1 cellular context compared by ENCODE assay signal in the genomic region with DNA sequence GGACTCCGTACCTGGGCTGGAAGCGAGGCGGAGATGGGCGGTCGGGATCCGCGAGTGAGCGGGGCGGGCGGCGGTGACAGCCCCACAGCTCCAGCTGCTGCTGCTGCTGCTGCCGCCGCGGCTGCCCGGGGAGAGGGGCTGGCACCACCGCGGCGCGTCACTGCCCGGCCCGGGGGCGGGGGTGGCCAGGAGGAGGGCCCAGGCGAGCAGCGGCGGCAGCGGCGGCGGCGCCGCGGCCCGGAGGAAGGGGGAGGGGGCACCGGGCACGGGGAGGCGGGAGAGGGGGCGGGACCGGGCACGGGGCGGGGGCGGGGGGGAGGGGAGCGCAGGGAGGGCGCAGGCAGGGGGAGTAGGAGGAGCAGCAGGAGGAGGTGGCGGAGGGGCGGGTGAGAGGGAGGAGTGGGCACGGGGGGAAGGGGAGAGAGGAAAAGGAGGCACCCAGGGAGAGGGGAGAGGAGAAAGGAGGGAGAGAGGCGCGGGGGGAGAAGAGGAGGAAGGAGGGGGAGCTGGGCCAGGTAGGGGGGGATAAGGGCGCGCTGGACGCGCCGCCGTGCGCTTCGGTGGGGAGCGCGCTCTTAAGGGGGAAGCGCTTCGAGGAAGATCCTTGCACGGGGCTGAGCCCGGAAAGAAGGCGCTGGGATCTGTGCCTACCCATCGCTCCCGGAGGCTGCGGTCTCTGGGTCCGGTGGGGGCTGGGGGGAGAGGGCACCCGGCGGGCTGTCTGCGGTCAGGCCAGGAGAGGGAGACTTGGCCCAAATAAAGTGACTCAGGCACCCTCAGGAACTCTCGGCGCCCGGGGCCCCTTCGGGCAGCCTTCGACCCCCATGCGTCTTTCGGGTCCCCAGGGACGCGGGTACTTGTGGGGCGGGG.
TF ChIP-seq lines count a peak whose summit lies in the region.

No MANE protein-coding gene starts in this region.

TF ChIP-seq in SK-N-SH, 30 proteins besides CTCF, POLR2A, EP300 and RAD21 (continued from another document):
- TF ChIP-seq SMC3 (IDR thresholded peaks at IDR 0.05; ENCODE audit: low read depth, low read length) = 0 out of 2 replicates have a peak, but pooled peaks have one; percentile 4
- TF ChIP-seq ZBTB33 (IDR thresholded peaks at IDR 0.05; ENCODE audit: borderline replicate concordance, low read depth) = 0 out of 2 replicates have a peak, but pooled peaks have one; percentile 11
- peak; percentile 30 for TF ChIP-seq CHD2 (IDR thresholded peaks at IDR 0.05; ENCODE audit: low read length, partially characterized antibody)
- TF ChIP-seq FOXJ3 (CRISPR knock-in tag; IDR thresholded peaks at IDR 0.05) = no peak
- no peak; the same call in 1 of the 2 replicates for TF ChIP-seq MAX (IDR thresholded peaks at IDR 0.05; ENCODE audit: low read depth)
- peak; percentile 58; the same call in 1 of the 2 replicates for TF ChIP-seq MXI1 (IDR thresholded peaks at IDR 0.05; ENCODE audit: low read depth, low read length)
- TF ChIP-seq POLR2AphosphoS5 (IDR thresholded peaks at IDR 0.05; ENCODE audit: low read depth, low read length) = peak; percentile 83
- no peak for TF ChIP-seq RCOR1 (IDR thresholded peaks at IDR 0.05; ENCODE audit: low read length)
- no peak for TF ChIP-seq RFX5 (IDR thresholded peaks at IDR 0.05; ENCODE audit: low read length)
- TF ChIP-seq, protein P1, sequence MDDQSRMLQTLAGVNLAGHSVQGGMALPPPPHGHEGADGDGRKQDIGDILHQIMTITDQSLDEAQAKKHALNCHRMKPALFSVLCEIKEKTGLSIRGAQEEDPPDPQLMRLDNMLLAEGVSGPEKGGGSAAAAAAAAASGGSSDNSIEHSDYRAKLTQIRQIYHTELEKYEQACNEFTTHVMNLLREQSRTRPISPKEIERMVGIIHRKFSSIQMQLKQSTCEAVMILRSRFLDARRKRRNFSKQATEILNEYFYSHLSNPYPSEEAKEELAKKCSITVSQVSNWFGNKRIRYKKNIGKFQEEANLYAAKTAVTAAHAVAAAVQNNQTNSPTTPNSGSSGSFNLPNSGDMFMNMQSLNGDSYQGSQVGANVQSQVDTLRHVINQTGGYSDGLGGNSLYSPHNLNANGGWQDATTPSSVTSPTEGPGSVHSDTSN (IDR thresholded peaks at IDR 0.05) = peak; percentile 43
- TF ChIP-seq ELF1 (IDR thresholded peaks at IDR 0.05) = no peak
- TF ChIP-seq RXRA (IDR thresholded peaks at IDR 0.05; ENCODE audit: borderline replicate concordance, low read depth) = peak; percentile 67; the same call in 1 of the 2 replicates
- TF ChIP-seq TCF12 (IDR thresholded peaks at IDR 0.05) = 0 out of 2 replicates have a peak, but pooled peaks have one; percentile 16
- TF ChIP-seq EZH2phosphoT487 (IDR thresholded peaks at IDR 0.05; ENCODE audit: borderline replicate concordance, low read depth) = no peak
- TF ChIP-seq NRF1 (IDR thresholded peaks at IDR 0.05; ENCODE audit: low read depth, low read length) = no peak
- TF ChIP-seq REST (IDR thresholded peaks at IDR 0.05; ENCODE audit: low read depth, low read length) = no peak
- peak; percentile 51; the same call in 1 of the 2 replicates for TF ChIP-seq TAF1 (IDR thresholded peaks at IDR 0.05; ENCODE audit: borderline replicate concordance, low read depth, low read length)
- TF ChIP-seq, protein P2, sequence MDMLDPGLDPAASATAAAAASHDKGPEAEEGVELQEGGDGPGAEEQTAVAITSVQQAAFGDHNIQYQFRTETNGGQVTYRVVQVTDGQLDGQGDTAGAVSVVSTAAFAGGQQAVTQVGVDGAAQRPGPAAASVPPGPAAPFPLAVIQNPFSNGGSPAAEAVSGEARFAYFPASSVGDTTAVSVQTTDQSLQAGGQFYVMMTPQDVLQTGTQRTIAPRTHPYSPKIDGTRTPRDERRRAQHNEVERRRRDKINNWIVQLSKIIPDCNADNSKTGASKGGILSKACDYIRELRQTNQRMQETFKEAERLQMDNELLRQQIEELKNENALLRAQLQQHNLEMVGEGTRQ (IDR thresholded peaks at IDR 0.05; ENCODE audit: borderline replicate concordance, low read depth, low read length) = no peak
- TF ChIP-seq GABPA (IDR thresholded peaks at IDR 0.05; ENCODE audit: low read depth) = no peak; the same call in 1 of the 2 replicates
- no peak for TF ChIP-seq JUND (IDR thresholded peaks at IDR 0.05)
- TF ChIP-seq TEAD4 (IDR thresholded peaks at IDR 0.05; ENCODE audit: borderline replicate concordance, insufficient read depth) = 0 out of 2 replicates have a peak, but pooled peaks have one; percentile 28
